In genomic region chr4:17967078-17967477, GRCh38 we compare ENCODE assay signal across 38 cellular contexts.
"Had no signal": no experiment of that assay in that cellular context is flagged by ENCODE, and none has a peak within 500 bp of the region (broad histone marks: within the 10 kb centered on the region; RNA-seq: fewer than 3 reads in every experiment).

No MANE protein-coding gene starts in this region.

- H3K36me3 Mint-ChIP-seq: activated naive CD4-positive, alpha-beta T cell treated with anti-CD3 and anti-CD28 coated beads, Interleukin-2, amount 10 ng/mL, durations not matched to agents 7 days and 5 days; activated naive CD4-positive, alpha-beta T cell treated with anti-CD3 and anti-CD28 coated beads, Interleukin-2, amount 50 U/mL, for 72 hours; activated naive CD8-positive, alpha-beta T cell treated with anti-CD3 and anti-CD28 coated beads for 36 hours had no signal

- H3K9me3 Mint-ChIP-seq: activated naive CD4-positive, alpha-beta T cell treated with anti-CD3 and anti-CD28 coated beads for 36 hours; activated naive CD4-positive, alpha-beta T cell treated with anti-CD3 and anti-CD28 coated beads, Interleukin-2, amount 10 ng/mL, durations not matched to agents 7 days and 5 days; activated naive CD4-positive, alpha-beta T cell treated with anti-CD3 and anti-CD28 coated beads, Interleukin-2, amount 50 U/mL, for 24 hours; activated naive CD4-positive, alpha-beta T cell treated with anti-CD3 and anti-CD28 coated beads, Interleukin-2, amount 50 U/mL, for 72 hours; activated naive CD8-positive, alpha-beta T cell treated with anti-CD3 and anti-CD28 coated beads for 36 hours; activated naive CD8-positive, alpha-beta T cell treated with anti-CD3 and anti-CD28 coated beads, Interleukin-2, amount 10 ng/mL, durations not matched to agents 7 days and 5 days; activated naive CD8-positive, alpha-beta T cell treated with anti-CD3 and anti-CD28 coated beads, Interleukin-2, amount 50 U/mL, for 24 hours; activated T-cell treated with anti-CD3 and anti-CD28 coated beads, Interleukin-2, amount 50 U/mL, for 24 hours; activated T-cell treated with anti-CD3 and anti-CD28 coated beads, Interleukin-2, amount 50 U/mL, for 4 hours; activated T-cell treated with anti-CD3 and anti-CD28 coated beads, Interleukin-2, amount 50 U/mL, for 72 hours; activated T-helper 1 cell treated with anti-CD3 and anti-CD28 coated beads, Interleukin-12 subunit alpha, Interleukin-12 subunit beta, Interleukin-2, Interleukin-4 antibody, amounts not matched to agents 30 ng/mL and 10 ng/mL and 1 ng/mL, durations not matched to agents 14 hours and 24 hours and 36 hours; activated T-helper 17 cell treated with anti-CD3 and anti-CD28 coated beads, Interleukin-2, amount 50 U/mL, for 72 hours; activated T-helper 2 cell treated with anti-CD3 and anti-CD28 coated beads, Interferon-gamma antibody, Interleukin-2, Interleukin-4, amounts not matched to agents 10 μg/mL and 5 μg/mL and 100 μg/mL, durations not matched to agents 14 hours and 24 hours and 36 hours; brain; central memory CD8-positive, alpha-beta T cell had no signal

- H3K9me3 ChIP-seq: adrenal gland, ascending aorta, body of pancreas, breast epithelium had no signal

- DNase-seq: activated effector memory CD4-positive, alpha-beta T cell treated with anti-CD3 and anti-CD28 coated beads, Interleukin-2, amount 50 U/mL, for 16 hours; activated effector memory CD4-positive, alpha-beta T cell treated with Interleukin-2 at 50 U/mL for 16 hours; activated gamma-delta T cell; activated gamma-delta T cell treated with Interleukin-2 at 50 U/mL for 16 hours; activated naive CD4-positive, alpha-beta T cell; activated naive CD4-positive, alpha-beta T cell treated with anti-CD3 and anti-CD28 coated beads for 36 hours; activated naive CD4-positive, alpha-beta T cell treated with anti-CD3 and anti-CD28 coated beads, Interleukin-2, amount 10 ng/mL, durations not matched to agents 7 days and 5 days; activated naive CD4-positive, alpha-beta T cell treated with anti-CD3 and anti-CD28 coated beads, Interleukin-2, amount 50 U/mL, for 16 hours; activated naive CD4-positive, alpha-beta T cell treated with Interleukin-2 at 50 U/mL for 16 hours; activated naive CD8-positive, alpha-beta T cell treated with anti-CD3 and anti-CD28 coated beads for 36 hours; activated naive CD8-positive, alpha-beta T cell treated with anti-CD3 and anti-CD28 coated beads, Interleukin-2, amount 10 ng/mL, durations not matched to agents 7 days and 5 days; activated naive CD8-positive, alpha-beta T cell treated with anti-CD3 and anti-CD28 coated beads, Interleukin-2, amount 50 U/mL, for 24 hours; activated T-cell treated with anti-CD3 and anti-CD28 coated beads, Interleukin-2, amount 50 U/mL, for 24 hours; activated T-cell treated with anti-CD3 and anti-CD28 coated beads, Interleukin-2, amount 50 U/mL, for 4 hours; activated T-cell treated with anti-CD3 and anti-CD28 coated beads, Interleukin-2, amount 50 U/mL, for 48 hours; activated T-cell treated with anti-CD3 and anti-CD28 coated beads, Interleukin-2, amount 50 U/mL, for 72 hours; adrenal gland; amniotic stem cell; amygdala; anterior cingulate cortex; aorta; body of pancreas; brain microvascular endothelial cell; caudate nucleus; central memory CD4-positive, alpha-beta T cell; cerebellar nuclear complex had no signal

- H3K27me3 ChIP-seq: adrenal gland, ascending aorta, body of pancreas, brain microvascular endothelial cell, breast epithelium, cardiac muscle cell had no signal

- H3K4me1 ChIP-seq: adrenal gland, ascending aorta, body of pancreas, breast epithelium had no signal

- H3K36me3 ChIP-seq: adrenal gland, ascending aorta, brain microvascular endothelial cell, breast epithelium, cardiac muscle cell had no signal

- H3K27me3 Mint-ChIP-seq: activated naive CD4-positive, alpha-beta T cell treated with anti-CD3 and anti-CD28 coated beads, Interleukin-2, amount 10 ng/mL, durations not matched to agents 7 days and 5 days; activated naive CD4-positive, alpha-beta T cell treated with anti-CD3 and anti-CD28 coated beads, Interleukin-2, amount 50 U/mL, for 24 hours; activated naive CD8-positive, alpha-beta T cell; activated naive CD8-positive, alpha-beta T cell treated with anti-CD3 and anti-CD28 coated beads for 36 hours; activated naive CD8-positive, alpha-beta T cell treated with anti-CD3 and anti-CD28 coated beads, Interleukin-2, amount 10 ng/mL, durations not matched to agents 7 days and 5 days; activated naive CD8-positive, alpha-beta T cell treated with anti-CD3 and anti-CD28 coated beads, Interleukin-2, amount 50 U/mL, for 24 hours; activated T-cell treated with anti-CD3 and anti-CD28 coated beads, Interleukin-2, amount 50 U/mL, for 24 hours; activated T-helper 17 cell treated with anti-CD3 and anti-CD28 coated beads, Interleukin-2, amount 50 U/mL, for 72 hours; brain; central memory CD8-positive, alpha-beta T cell had no signal

- H3K4me1 Mint-ChIP-seq: activated naive CD4-positive, alpha-beta T cell treated with anti-CD3 and anti-CD28 coated beads, Interleukin-2, amount 10 ng/mL, durations not matched to agents 7 days and 5 days; activated naive CD4-positive, alpha-beta T cell treated with anti-CD3 and anti-CD28 coated beads, Interleukin-2, amount 50 U/mL, for 24 hours; activated naive CD8-positive, alpha-beta T cell treated with anti-CD3 and anti-CD28 coated beads, Interleukin-2, amount 10 ng/mL, durations not matched to agents 7 days and 5 days; activated naive CD8-positive, alpha-beta T cell treated with anti-CD3 and anti-CD28 coated beads, Interleukin-2, amount 50 U/mL, for 24 hours; activated T-helper 17 cell treated with anti-CD3 and anti-CD28 coated beads, Interleukin-2, amount 50 U/mL, for 72 hours; central memory CD8-positive, alpha-beta T cell had no signal

- FAIRE-seq: bronchial epithelial cell had no signal

- H3K27ac ChIP-seq: adrenal gland, ascending aorta, body of pancreas, brain microvascular endothelial cell, breast epithelium, cardiac muscle cell had no signal

- H3K4me3 Mint-ChIP-seq: activated naive CD4-positive, alpha-beta T cell treated with anti-CD3 and anti-CD28 coated beads for 36 hours; activated naive CD4-positive, alpha-beta T cell treated with anti-CD3 and anti-CD28 coated beads, Interleukin-2, amount 10 ng/mL, durations not matched to agents 7 days and 5 days; activated naive CD4-positive, alpha-beta T cell treated with anti-CD3 and anti-CD28 coated beads, Interleukin-2, amount 50 U/mL, for 24 hours; activated naive CD8-positive, alpha-beta T cell; activated naive CD8-positive, alpha-beta T cell treated with anti-CD3 and anti-CD28 coated beads for 36 hours; activated naive CD8-positive, alpha-beta T cell treated with anti-CD3 and anti-CD28 coated beads, Interleukin-2, amount 10 ng/mL, durations not matched to agents 7 days and 5 days; activated naive CD8-positive, alpha-beta T cell treated with anti-CD3 and anti-CD28 coated beads, Interleukin-2, amount 50 U/mL, for 24 hours; activated T-cell treated with anti-CD3 and anti-CD28 coated beads, Interleukin-2, amount 50 U/mL, for 24 hours; activated T-cell treated with anti-CD3 and anti-CD28 coated beads, Interleukin-2, amount 50 U/mL, for 4 hours; activated T-cell treated with anti-CD3 and anti-CD28 coated beads, Interleukin-2, amount 50 U/mL, for 72 hours; activated T-helper 1 cell treated with anti-CD3 and anti-CD28 coated beads, Interleukin-12 subunit alpha, Interleukin-12 subunit beta, Interleukin-2, Interleukin-4 antibody, amounts not matched to agents 30 ng/mL and 10 ng/mL and 1 ng/mL, durations not matched to agents 14 hours and 24 hours and 36 hours; activated T-helper 17 cell treated with anti-CD3 and anti-CD28 coated beads, Interleukin-2, amount 50 U/mL, for 72 hours; brain; central memory CD8-positive, alpha-beta T cell had no signal

- ATAC-seq: activated naive CD4-positive, alpha-beta T cell treated with anti-CD3 and anti-CD28 coated beads, Interleukin-2, amount 50 U/mL, for 72 hours; activated naive CD8-positive, alpha-beta T cell treated with anti-CD3 and anti-CD28 coated beads, Interleukin-2, amount 50 U/mL, for 24 hours; activated T-cell treated with anti-CD3 and anti-CD28 coated beads, Interleukin-2, amount 50 U/mL, for 4 hours; activated T-cell treated with anti-CD3 and anti-CD28 coated beads, Interleukin-2, amount 50 U/mL, for 72 hours; activated T-helper 17 cell treated with anti-CD3 and anti-CD28 coated beads, Interleukin-2, amount 50 U/mL, for 72 hours; body of pancreas had no signal

- H3K27ac Mint-ChIP-seq: activated naive CD4-positive, alpha-beta T cell treated with anti-CD3 and anti-CD28 coated beads for 36 hours; activated naive CD4-positive, alpha-beta T cell treated with anti-CD3 and anti-CD28 coated beads, Interleukin-2, amount 10 ng/mL, durations not matched to agents 7 days and 5 days; activated naive CD4-positive, alpha-beta T cell treated with anti-CD3 and anti-CD28 coated beads, Interleukin-2, amount 50 U/mL, for 24 hours; activated naive CD4-positive, alpha-beta T cell treated with anti-CD3 and anti-CD28 coated beads, Interleukin-2, amount 50 U/mL, for 72 hours; activated naive CD8-positive, alpha-beta T cell; activated naive CD8-positive, alpha-beta T cell treated with anti-CD3 and anti-CD28 coated beads for 36 hours; activated naive CD8-positive, alpha-beta T cell treated with anti-CD3 and anti-CD28 coated beads, Interleukin-2, amount 10 ng/mL, durations not matched to agents 7 days and 5 days; activated naive CD8-positive, alpha-beta T cell treated with anti-CD3 and anti-CD28 coated beads, Interleukin-2, amount 50 U/mL, for 24 hours; activated T-cell treated with anti-CD3 and anti-CD28 coated beads, Interleukin-2, amount 50 U/mL, for 24 hours; activated T-cell treated with anti-CD3 and anti-CD28 coated beads, Interleukin-2, amount 50 U/mL, for 72 hours; activated T-helper 1 cell treated with anti-CD3 and anti-CD28 coated beads, Interleukin-12 subunit alpha, Interleukin-12 subunit beta, Interleukin-2, Interleukin-4 antibody, amounts not matched to agents 30 ng/mL and 10 ng/mL and 1 ng/mL, durations not matched to agents 14 hours and 24 hours and 36 hours; activated T-helper 17 cell treated with anti-CD3 and anti-CD28 coated beads, Interleukin-2, amount 50 U/mL, for 72 hours; activated T-helper 2 cell treated with anti-CD3 and anti-CD28 coated beads, Interferon-gamma antibody, Interleukin-2, Interleukin-4, amounts not matched to agents 10 μg/mL and 5 μg/mL and 100 μg/mL, durations not matched to agents 14 hours and 24 hours and 36 hours; brain had no signal

- H3K4me3 ChIP-seq: adrenal gland, ascending aorta, body of pancreas, breast epithelium, cardiac muscle cell had no signal
